In genomic region chr1:27525296-27526271, GRCh38 we compare ENCODE assay signal across 8 cellular contexts. TPM values are rescaled to one million over a fixed set of nuclear protein-coding genes. Genes with fewer than 3 reads are reported as not detected.
DNase-seq lines count a peak whose midpoint lies in the region; ATAC-seq and TF ChIP-seq lines count a peak whose summit lies in the region.

No MANE protein-coding gene starts in this region.

- H3K4me1 ChIP-seq in HEK293 (ENCODE audit: control insufficient read depth, insufficient read depth, low read length), result peaks cover 11% of the 10 kb centered on the region
- peaks cover 26% of the 10 kb centered on the region for H3K4me1 ChIP-seq in osteoblast (ENCODE audit: insufficient read depth, low read length)

- H3K79me2 ChIP-seq in osteoblast (ENCODE audit: insufficient read depth, low read length), result no peaks in the 10 kb centered on the region

- H3K9me3 ChIP-seq in HEK293 (ENCODE audit: control insufficient read depth, insufficient read depth, low read depth, low read length) (no peaks in the 10 kb centered on the region), osteoblast (ENCODE audit: low read depth, low read length) (no peaks in the 10 kb centered on the region)

- H3K27ac ChIP-seq in HEK293 (ENCODE audit: extremely low read depth, low read depth, low read length) (peak overlapping the region; percentile 2; the same call in 1 of the 2 replicates), osteoblast (ENCODE audit: low read depth, low read length) (no peak overlapping the region)

- H2AFZ ChIP-seq in osteoblast (ENCODE audit: low read length), result no peak overlapping the region

- H3K4me2 ChIP-seq in osteoblast (ENCODE audit: insufficient read depth, low read length), result peak overlapping the region; percentile 30

- H3K27me3 ChIP-seq in osteoblast (ENCODE audit: insufficient read depth, low read length), result no peaks in the 10 kb centered on the region

- H4K20me1 ChIP-seq in osteoblast (ENCODE audit: insufficient read depth, low read length), result no peaks in the 10 kb centered on the region

- TF ChIP-seq CTCF in HEK293 (tag by site-specific recombination; IDR thresholded peaks at IDR 0.05), result no peak
- no peak for TF ChIP-seq CTCF in fibroblast of the aortic adventitia (IDR thresholded peaks at IDR 0.05; ENCODE audit: insufficient read depth, low read length)
- no peak for TF ChIP-seq CTCF in osteoblast (IDR thresholded peaks at IDR 0.05; ENCODE audit: extremely low read depth, low read depth, low read length)

- DNase-seq in EH (ENCODE audit: low read depth) (peak; percentile 84), NCI-H526 treated with DMSO at 0.1 percent for 48 hours (lab: John Stamatoyannopoulos, UW) (peak; percentile 21), fibroblast of the aortic adventitia (ENCODE audit: low read depth) (peak; percentile 52), osteoblast (ENCODE audit: insufficient read length, low spot score, missing footprints) (peak; percentile 94)
- peak; percentile 51 for DNase-seq in activated T-cell treated with anti-CD3 and anti-CD28 coated beads, Interleukin-2, amount 50 U/mL, for 1 hour

- H3K36me3 ChIP-seq in HEK293 (ENCODE audit: control insufficient read depth in 2 of 2, insufficient read depth in 1 of 2, low read length in 2 of 2), result no peaks in the 10 kb centered on the region
- no peaks in the 10 kb centered on the region for H3K36me3 ChIP-seq in osteoblast (ENCODE audit: insufficient read depth, low read length)

- POLR2A ChIA-PET in HEK293 (lab: Yijun Ruan, JAX), result interaction anchor here (0.5 to 1.5 kb wide), 7 partner anchors 35 to 305 kb away, joined by 3 to 4 read pairs (median 3); partner anchors contain the start of genes MAP3K6, PPP1R8 and WASF2

- H3K4me3 ChIP-seq in HEK293 (ENCODE audit: low read depth, low read length), result no peak overlapping the region
- H3K4me3 ChIP-seq in fibroblast of the aortic adventitia (ENCODE audit: low read depth, low read length), result no peak overlapping the region
- no peak overlapping the region for H3K4me3 ChIP-seq in osteoblast (ENCODE audit: insufficient read depth, low read length)

- CTCF ChIA-PET in HEK293 (lab: Yijun Ruan, JAX), result interaction anchor here (0.6 to 2.3 kb wide), 4 partner anchors 31 to 144 kb away, joined by 3 to 13 read pairs (median 4); no protein-coding TSS in a partner anchor

- ATAC-seq in HG03520 (IDR thresholded peaks at IDR 0.05; ENCODE audit: unreplicated experiment) (no peak), HG02852 (IDR thresholded peaks at IDR 0.05; ENCODE audit: unreplicated experiment) (no peak)

TF ChIP-seq in HEK293, 187 proteins besides CTCF, POLR2A, EP300 and RAD21 (continues in another document):
- 0 out of 2 replicates have a peak, but pooled peaks have one; percentile 32 for TF ChIP-seq ZNF18 (tag by site-specific recombination; IDR thresholded peaks at IDR 0.05)
- no peak for TF ChIP-seq ZNF561 (tag by site-specific recombination; IDR thresholded peaks at IDR 0.05; ENCODE audit: borderline replicate concordance)
- peak; percentile 90 for TF ChIP-seq ZFP69B (tag by site-specific recombination; IDR thresholded peaks at IDR 0.05)
- peak; percentile 77 for TF ChIP-seq EGR2 (tag by site-specific recombination; IDR thresholded peaks at IDR 0.05; ENCODE audit: low read depth)
- TF ChIP-seq ZXDB (tag by site-specific recombination; IDR thresholded peaks at IDR 0.05), result peak; percentile 55; the same call in 1 of the 2 replicates
- TF ChIP-seq ZNF658 (tag by site-specific recombination; IDR thresholded peaks at IDR 0.05), result no peak
- TF ChIP-seq KLF9 (tag by site-specific recombination; IDR thresholded peaks at IDR 0.05; ENCODE audit: low read depth), result peak; percentile 63
- peak; percentile 54 for TF ChIP-seq SP2 (tag by site-specific recombination; IDR thresholded peaks at IDR 0.05)
- peak; percentile 65 for TF ChIP-seq ZBTB17 (tag by site-specific recombination; IDR thresholded peaks at IDR 0.05)
- TF ChIP-seq, protein P1, sequence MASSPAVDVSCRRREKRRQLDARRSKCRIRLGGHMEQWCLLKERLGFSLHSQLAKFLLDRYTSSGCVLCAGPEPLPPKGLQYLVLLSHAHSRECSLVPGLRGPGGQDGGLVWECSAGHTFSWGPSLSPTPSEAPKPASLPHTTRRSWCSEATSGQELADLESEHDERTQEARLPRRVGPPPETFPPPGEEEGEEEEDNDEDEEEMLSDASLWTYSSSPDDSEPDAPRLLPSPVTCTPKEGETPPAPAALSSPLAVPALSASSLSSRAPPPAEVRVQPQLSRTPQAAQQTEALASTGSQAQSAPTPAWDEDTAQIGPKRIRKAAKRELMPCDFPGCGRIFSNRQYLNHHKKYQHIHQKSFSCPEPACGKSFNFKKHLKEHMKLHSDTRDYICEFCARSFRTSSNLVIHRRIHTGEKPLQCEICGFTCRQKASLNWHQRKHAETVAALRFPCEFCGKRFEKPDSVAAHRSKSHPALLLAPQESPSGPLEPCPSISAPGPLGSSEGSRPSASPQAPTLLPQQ (tag by site-specific recombination; IDR thresholded peaks at IDR 0.05), result peak; percentile 90
- TF ChIP-seq, protein P2, sequence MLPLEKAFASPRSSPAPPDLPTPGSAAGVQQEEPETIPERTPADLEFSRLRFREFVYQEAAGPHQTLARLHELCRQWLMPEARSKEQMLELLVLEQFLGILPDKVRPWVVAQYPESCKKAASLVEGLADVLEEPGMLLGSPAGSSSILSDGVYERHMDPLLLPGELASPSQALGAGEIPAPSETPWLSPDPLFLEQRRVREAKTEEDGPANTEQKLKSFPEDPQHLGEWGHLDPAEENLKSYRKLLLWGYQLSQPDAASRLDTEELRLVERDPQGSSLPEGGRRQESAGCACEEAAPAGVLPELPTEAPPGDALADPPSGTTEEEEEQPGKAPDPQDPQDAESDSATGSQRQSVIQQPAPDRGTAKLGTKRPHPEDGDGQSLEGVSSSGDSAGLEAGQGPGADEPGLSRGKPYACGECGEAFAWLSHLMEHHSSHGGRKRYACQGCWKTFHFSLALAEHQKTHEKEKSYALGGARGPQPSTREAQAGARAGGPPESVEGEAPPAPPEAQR (tag by site-specific recombination; IDR thresholded peaks at IDR 0.05), result no peak
- TF ChIP-seq, protein P3, sequence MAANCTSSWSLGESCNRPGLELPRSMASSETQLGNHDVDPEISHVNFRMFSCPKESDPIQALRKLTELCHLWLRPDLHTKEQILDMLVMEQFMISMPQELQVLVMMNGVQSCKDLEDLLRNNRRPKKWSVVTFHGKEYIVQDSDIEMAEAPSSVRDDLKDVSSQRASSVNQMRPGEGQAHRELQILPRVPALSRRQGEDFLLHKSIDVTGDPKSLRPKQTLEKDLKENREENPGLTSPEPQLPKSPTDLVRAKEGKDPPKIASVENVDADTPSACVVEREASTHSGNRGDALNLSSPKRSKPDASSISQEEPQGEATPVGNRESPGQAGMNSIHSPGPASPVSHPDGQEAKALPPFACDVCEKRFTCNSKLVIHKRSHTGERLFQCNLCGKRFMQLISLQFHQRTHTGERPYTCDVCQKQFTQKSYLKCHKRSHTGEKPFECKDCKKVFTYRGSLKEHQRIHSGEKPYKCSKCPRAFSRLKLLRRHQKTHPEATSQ (tag by site-specific recombination; IDR thresholded peaks at IDR 0.05), result no peak
- TF ChIP-seq ZNF629 (tag by site-specific recombination; IDR thresholded peaks at IDR 0.05), result no peak
- 0 out of 2 replicates have a peak, but pooled peaks have one; percentile 39 for TF ChIP-seq ZNF366 (tag by site-specific recombination; conservative IDR thresholded peaks at IDR 0.05)
- peak; percentile 75; the same call in 1 of the 2 replicates for TF ChIP-seq ZNF76 (tag by site-specific recombination; IDR thresholded peaks at IDR 0.05; ENCODE audit: borderline replicate concordance, low read depth)
- peak; percentile 76 for TF ChIP-seq WT1 (tag by site-specific recombination; IDR thresholded peaks at IDR 0.05)
- peak; percentile 51 for TF ChIP-seq ZNF423 (tag by site-specific recombination; IDR thresholded peaks at IDR 0.05)
- no peak for TF ChIP-seq ZNF48 (tag by site-specific recombination; IDR thresholded peaks at IDR 0.05)
- TF ChIP-seq, protein P4, sequence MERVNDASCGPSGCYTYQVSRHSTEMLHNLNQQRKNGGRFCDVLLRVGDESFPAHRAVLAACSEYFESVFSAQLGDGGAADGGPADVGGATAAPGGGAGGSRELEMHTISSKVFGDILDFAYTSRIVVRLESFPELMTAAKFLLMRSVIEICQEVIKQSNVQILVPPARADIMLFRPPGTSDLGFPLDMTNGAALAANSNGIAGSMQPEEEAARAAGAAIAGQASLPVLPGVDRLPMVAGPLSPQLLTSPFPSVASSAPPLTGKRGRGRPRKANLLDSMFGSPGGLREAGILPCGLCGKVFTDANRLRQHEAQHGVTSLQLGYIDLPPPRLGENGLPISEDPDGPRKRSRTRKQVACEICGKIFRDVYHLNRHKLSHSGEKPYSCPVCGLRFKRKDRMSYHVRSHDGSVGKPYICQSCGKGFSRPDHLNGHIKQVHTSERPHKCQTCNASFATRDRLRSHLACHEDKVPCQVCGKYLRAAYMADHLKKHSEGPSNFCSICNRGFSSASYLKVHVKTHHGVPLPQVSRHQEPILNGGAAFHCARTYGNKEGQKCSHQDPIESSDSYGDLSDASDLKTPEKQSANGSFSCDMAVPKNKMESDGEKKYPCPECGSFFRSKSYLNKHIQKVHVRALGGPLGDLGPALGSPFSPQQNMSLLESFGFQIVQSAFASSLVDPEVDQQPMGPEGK (tag by site-specific recombination; IDR thresholded peaks at IDR 0.05), result peak; percentile 51
- peak; percentile 64 for TF ChIP-seq GLIS2 (tag by site-specific recombination; IDR thresholded peaks at IDR 0.05)
- TF ChIP-seq TRIM28 (IDR thresholded peaks at IDR 0.05; ENCODE audit: borderline replicate concordance, low read length), result peak; percentile 66; the same call in 1 of the 2 replicates
- 0 out of 2 replicates have a peak, but pooled peaks have one; percentile 16 for TF ChIP-seq ZNF610 (tag by site-specific recombination; IDR thresholded peaks at IDR 0.05; ENCODE audit: borderline replicate concordance)

RNA-seq across cellular contexts. Expression of gene WASF2, which starts 35.6 kb away (rescaled TPM):
- 33.0 and 37.9 TPM in 2 replicates for total RNA-seq in fibroblast of the aortic adventitia (ENCODE audit: low replicate concordance)
- total RNA-seq in osteoblast, result 24.5 and 24.6 TPM in 2 replicates

Comparison
In these comparisons a context has a peak if more than half of its experiments do, and no peak if none do; other contexts are left out.
1. DNase-seq: peak in every context shown above with its lines; median percentile 94 in osteoblast; 84 in EH; 52 in fibroblast of the aortic adventitia; 51 in activated T-cell treated with anti-CD3 and anti-CD28 coated beads, Interleukin-2, amount 50 U/mL, for 1 hour; 21 in NCI-H526 treated with DMSO at 0.1 percent for 48 hours.